8 cellular contexts compared by ENCODE assay signal in the genomic region with DNA sequence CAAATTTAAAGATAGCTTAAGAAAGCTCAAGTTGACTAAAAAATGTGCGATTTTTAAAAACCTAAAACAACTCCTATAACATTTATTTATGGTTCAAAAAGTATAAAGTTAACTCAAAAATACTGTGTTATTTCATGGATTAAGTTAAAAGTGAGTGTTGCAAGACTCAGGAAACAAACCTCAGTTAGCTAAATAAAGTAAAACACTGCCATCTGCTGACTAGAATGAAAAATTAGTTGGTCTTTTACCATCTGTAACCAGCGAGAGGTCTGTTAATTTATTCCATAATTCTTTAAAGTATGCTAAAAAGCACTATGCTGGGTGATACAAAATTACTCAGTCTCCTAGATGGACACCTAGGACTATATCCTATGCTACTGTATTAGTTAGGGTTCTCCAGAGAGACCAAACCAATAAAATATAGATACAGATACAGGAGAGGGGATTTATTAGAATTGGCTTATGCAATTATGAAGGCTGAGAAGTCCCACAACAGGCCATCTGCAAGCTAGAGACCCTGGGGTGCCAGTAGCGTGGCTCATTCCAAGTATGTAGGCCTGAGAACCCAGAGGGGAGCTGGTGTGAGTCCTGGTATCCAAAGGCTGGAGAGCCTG. TPM values are rescaled to one million over a fixed set of nuclear protein-coding genes. Genes with fewer than 3 reads are reported as not detected.
DNase-seq lines count a peak whose midpoint lies in the region; ATAC-seq and TF ChIP-seq lines count a peak whose summit lies in the region.

No MANE protein-coding gene starts in this region.

- H3K4me1 ChIP-seq in tibial artery, result peaks cover 0 to 15% (median 2%) of the 10 kb centered on the region in 4 donors

- intact Hi-C loops in activated CD8-positive, alpha-beta T cell treated with anti-CD3 and anti-CD28 coated beads for 36 hours (cut with micrococcal nuclease), result loop anchor here (2.0 to 5.0 kb wide), 2 partner anchors 221 to 394 kb away; no protein-coding TSS in a partner anchor
- intact Hi-C loops in tibial artery (cut with DNase I; ENCODE audit: low total_unique reads), result loop anchor here (5.0 kb wide), 1 partner anchor 219 kb away; no protein-coding TSS in a partner anchor

- H3K27me3 Mint-ChIP-seq in activated CD8-positive, alpha-beta T cell treated with anti-CD3 and anti-CD28 coated beads for 36 hours, result peaks cover 17% of the 10 kb centered on the region
- H3K27me3 Mint-ChIP-seq in activated CD8-positive, alpha-beta T cell treated with anti-CD3 and anti-CD28 coated beads, Interleukin-2, amount 10 ng/mL, durations not matched to agents 7 days and 5 days (ENCODE audit: low read depth), result peaks cover 17% of the 10 kb centered on the region
- H3K27me3 Mint-ChIP-seq in T-helper 17 cell, result peaks cover 34% of the 10 kb centered on the region

- CTCF ChIA-PET in activated CD8-positive, alpha-beta T cell treated with anti-CD3 and anti-CD28 coated beads for 36 hours (lab: Charles Lee), result interaction anchor here (0.6 to 3.4 kb wide), 13 partner anchors 10 to 1115 kb away, joined by 3 to 17 read pairs (median 3); no protein-coding TSS in a partner anchor
- CTCF ChIA-PET in activated CD8-positive, alpha-beta T cell treated with anti-CD3 and anti-CD28 coated beads, Interleukin-2, amount 10 ng/mL, durations not matched to agents 7 days and 5 days (lab: Charles Lee), result interaction anchor here (1.1 to 1.5 kb wide), 4 partner anchors 12 to 393 kb away, joined by 4 to 12 read pairs (median 8); no protein-coding TSS in a partner anchor

- DNase-seq in activated CD8-positive, alpha-beta T cell treated with anti-CD3 and anti-CD28 coated beads for 36 hours, result no peak
- no peak for DNase-seq in activated CD8-positive, alpha-beta T cell treated with anti-CD3 and anti-CD28 coated beads, Interleukin-2, amount 10 ng/mL, durations not matched to agents 7 days and 5 days
- DNase-seq in M059J (ENCODE audit: low read depth) (peak; percentile 56), T-helper 17 cell (no peak), hepatic stellate cell (ENCODE audit: low spot score) (peak; percentile 21), tibial artery (no peak)
- DNase-seq in activated CD4-positive, alpha-beta T cell treated with anti-CD3 and anti-CD28 coated beads, Interleukin-2, amount 50 U/mL, for 4 hours, result no peak

- no peaks in the 10 kb centered on the region for H3K36me3 Mint-ChIP-seq in activated CD8-positive, alpha-beta T cell treated with anti-CD3 and anti-CD28 coated beads for 36 hours (ENCODE audit: low read depth)
- H3K36me3 Mint-ChIP-seq in activated CD8-positive, alpha-beta T cell treated with anti-CD3 and anti-CD28 coated beads, Interleukin-2, amount 10 ng/mL, durations not matched to agents 7 days and 5 days (ENCODE audit: low read depth), result peaks cover 3% of the 10 kb centered on the region
- H3K36me3 Mint-ChIP-seq in T-helper 17 cell (ENCODE audit: low read depth), result peaks cover 10% of the 10 kb centered on the region

- H3K27ac ChIP-seq in tibial artery, result no peak overlapping the region

- POLR2A ChIA-PET in activated CD8-positive, alpha-beta T cell treated with anti-CD3 and anti-CD28 coated beads for 36 hours (lab: Charles Lee), result no interaction called here
- POLR2A ChIA-PET in activated CD8-positive, alpha-beta T cell treated with anti-CD3 and anti-CD28 coated beads, Interleukin-2, amount 10 ng/mL, durations not matched to agents 7 days and 5 days (lab: Charles Lee), result no interaction called here

- peak; percentile 68 for TF ChIP-seq CTCF in activated CD8-positive, alpha-beta T cell treated with anti-CD3 and anti-CD28 coated beads for 36 hours (IDR thresholded peaks at IDR 0.05)
- TF ChIP-seq CTCF in tibial artery (IDR thresholded peaks at IDR 0.05), result peak; percentile 51 to 65

- no peaks in the 10 kb centered on the region for H3K9me3 Mint-ChIP-seq in activated CD8-positive, alpha-beta T cell treated with anti-CD3 and anti-CD28 coated beads for 36 hours
- no peaks in the 10 kb centered on the region for H3K9me3 Mint-ChIP-seq in activated CD8-positive, alpha-beta T cell treated with anti-CD3 and anti-CD28 coated beads, Interleukin-2, amount 10 ng/mL, durations not matched to agents 7 days and 5 days (ENCODE audit: insufficient read depth)

- no peaks in the 10 kb centered on the region for H3K36me3 ChIP-seq in tibial artery

- H3K27ac Mint-ChIP-seq in activated CD8-positive, alpha-beta T cell treated with anti-CD3 and anti-CD28 coated beads for 36 hours, result no peak overlapping the region
- no peak overlapping the region for H3K27ac Mint-ChIP-seq in activated CD8-positive, alpha-beta T cell treated with anti-CD3 and anti-CD28 coated beads, Interleukin-2, amount 10 ng/mL, durations not matched to agents 7 days and 5 days
- no peak overlapping the region for H3K27ac Mint-ChIP-seq in T-helper 17 cell

- no peak overlapping the region for H3K4me3 ChIP-seq in tibial artery

- H3K27me3 ChIP-seq in tibial artery, result no peaks in the 10 kb centered on the region

- no peaks in the 10 kb centered on the region for H3K9me3 ChIP-seq in T-helper 17 cell (ENCODE audit: control insufficient read depth, low read length, poor library complexity, severe bottlenecking)
- H3K9me3 ChIP-seq in tibial artery, result no peaks in the 10 kb centered on the region

- H3K4me1 Mint-ChIP-seq in activated CD8-positive, alpha-beta T cell treated with anti-CD3 and anti-CD28 coated beads for 36 hours (ENCODE audit: low read depth), result peaks cover 5% of the 10 kb centered on the region
- peaks cover 8% of the 10 kb centered on the region for H3K4me1 Mint-ChIP-seq in activated CD8-positive, alpha-beta T cell treated with anti-CD3 and anti-CD28 coated beads, Interleukin-2, amount 10 ng/mL, durations not matched to agents 7 days and 5 days (ENCODE audit: low read depth)
- peaks cover 15% of the 10 kb centered on the region for H3K4me1 Mint-ChIP-seq in T-helper 17 cell

- ATAC-seq in activated CD8-positive, alpha-beta T cell treated with anti-CD3 and anti-CD28 coated beads for 36 hours, result no peak
- no peak for ATAC-seq in activated CD8-positive, alpha-beta T cell treated with anti-CD3 and anti-CD28 coated beads, Interleukin-2, amount 10 ng/mL, durations not matched to agents 7 days and 5 days
- ATAC-seq in T-helper 17 cell, result peak; percentile 42
- no peak for ATAC-seq in GM18511 (IDR thresholded peaks at IDR 0.05; ENCODE audit: unreplicated experiment)

- no peak overlapping the region for H3K4me3 Mint-ChIP-seq in activated CD8-positive, alpha-beta T cell treated with anti-CD3 and anti-CD28 coated beads for 36 hours
- no peak overlapping the region for H3K4me3 Mint-ChIP-seq in activated CD8-positive, alpha-beta T cell treated with anti-CD3 and anti-CD28 coated beads, Interleukin-2, amount 10 ng/mL, durations not matched to agents 7 days and 5 days
- no peak overlapping the region for H3K4me3 Mint-ChIP-seq in T-helper 17 cell

RNA-seq across cellular contexts. Expression of a gene that starts 4.9 kb away (rescaled TPM):
- total RNA-seq in activated CD8-positive, alpha-beta T cell treated with anti-CD3 and anti-CD28 coated beads for 36 hours, result under 1 TPM; 0.09 to 0.38 TPM
- not detected for total RNA-seq in activated CD8-positive, alpha-beta T cell treated with anti-CD3 and anti-CD28 coated beads, Interleukin-2, amount 10 ng/mL, durations not matched to agents 7 days and 5 days
- total RNA-seq in M059J (2014; rRNA removed; shearing (Covaris generic)), result 12.2 and 20.9 TPM in 2 replicates
- total RNA-seq in T-helper 17 cell, result 1 to 10 TPM; 2.4 to 2.6 TPM

Comparison
In these comparisons a context has a peak if more than half of its experiments do, and no peak if none do; other contexts are left out.
1. DNase-seq: peak in M059J (single experiment) and hepatic stellate cell (single experiment); none in activated CD8-positive, alpha-beta T cell treated with anti-CD3 and anti-CD28 coated beads for 36 hours (single experiment), activated CD8-positive, alpha-beta T cell treated with anti-CD3 and anti-CD28 coated beads, Interleukin-2, amount 10 ng/mL, durations not matched to agents 7 days and 5 days (single experiment), T-helper 17 cell (0 of 3), tibial artery (0 of 2) and activated CD4-positive, alpha-beta T cell treated with anti-CD3 and anti-CD28 coated beads, Interleukin-2, amount 50 U/mL, for 4 hours (0 of 2).